In the genomic region with DNA sequence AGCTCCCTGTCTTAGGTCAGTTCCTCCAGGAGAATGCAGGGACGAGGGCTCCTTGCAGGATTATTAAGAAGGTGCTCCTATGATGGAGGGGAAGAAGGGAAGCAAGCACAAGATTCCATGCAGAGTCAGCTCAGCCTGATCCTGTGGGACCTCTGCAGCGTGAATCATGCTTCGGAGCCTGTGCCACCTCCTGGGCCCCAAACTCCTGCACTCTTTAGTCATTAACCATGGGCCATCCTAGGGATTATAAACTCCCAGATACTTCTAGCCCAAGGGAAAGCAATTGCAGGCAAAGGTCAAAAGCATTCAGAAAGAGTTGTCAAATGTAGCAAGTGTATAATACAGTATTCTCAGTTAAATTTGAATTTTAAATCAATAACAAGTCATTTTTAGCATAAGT, we compare ENCODE assay signal across 34 cellular contexts.
"Had no signal": no experiment of that assay in that cellular context is flagged by ENCODE, and none has a peak within 500 bp of the region (broad histone marks: within the 10 kb centered on the region; RNA-seq: fewer than 3 reads in every experiment).

No MANE protein-coding gene starts in this region.

- H3K9me3 Mint-ChIP-seq: activated B cell treated with CpG ODN at 0.5 μM for 24 hours; activated CD4-positive, alpha-beta memory T cell treated with anti-CD3 and anti-CD28 coated beads for 36 hours; activated CD4-positive, alpha-beta T cell treated with anti-CD3 and anti-CD28 coated beads, Interleukin-2, amount 10 ng/mL, durations not matched to agents 24 days and 14 days; activated CD8-positive, alpha-beta T cell treated with anti-CD3 and anti-CD28 coated beads for 36 hours; activated naive CD4-positive, alpha-beta T cell treated with anti-CD3 and anti-CD28 coated beads for 36 hours; activated naive CD4-positive, alpha-beta T cell treated with anti-CD3 and anti-CD28 coated beads, Interleukin-2, amount 50 U/mL, for 72 hours; activated naive CD8-positive, alpha-beta T cell treated with anti-CD3 and anti-CD28 coated beads for 36 hours; activated T-cell treated with anti-CD3 and anti-CD28 coated beads, Interleukin-2, amount 50 U/mL, for 4 hours; activated T-cell treated with anti-CD3 and anti-CD28 coated beads, Interleukin-2, amount 50 U/mL, for 72 hours; activated T-helper 1 cell treated with anti-CD3 and anti-CD28 coated beads, Interleukin-12 subunit alpha, Interleukin-12 subunit beta, Interleukin-2, Interleukin-4 antibody, amounts not matched to agents 30 ng/mL and 10 ng/mL and 1 ng/mL, durations not matched to agents 14 hours and 24 hours and 36 hours; activated T-helper 17 cell treated with anti-CD3 and anti-CD28 coated beads, Interleukin-2, amount 50 U/mL, for 72 hours; T-helper 1 cell treated with Interleukin-12 subunit alpha and Interleukin-12 subunit beta and Interleukin-4 antibody, amounts not matched to agents 30 μg/mL and 1 μg/mL, for 36 hours; T-helper 2 cell treated with Interferon-gamma antibody and Interleukin-4, amounts not matched to agents 5 μg/mL and 100 μg/mL, for 36 hours had no signal

- H3K4me3 ChIP-seq: adrenal gland, body of pancreas, breast epithelium had no signal

- H3K27me3 Mint-ChIP-seq: activated CD8-positive, alpha-beta T cell treated with anti-CD3 and anti-CD28 coated beads for 36 hours; activated T-helper 17 cell treated with anti-CD3 and anti-CD28 coated beads, Interleukin-2, amount 50 U/mL, for 72 hours had no signal

- H3K4me1 ChIP-seq: adrenal gland, breast epithelium had no signal

- H3K4me1 Mint-ChIP-seq: activated B cell treated with CpG ODN at 0.5 μM for 24 hours; activated CD4-positive, alpha-beta T cell treated with anti-CD3 and anti-CD28 coated beads, Interleukin-2, amount 10 ng/mL, durations not matched to agents 24 days and 14 days; activated naive CD8-positive, alpha-beta T cell treated with anti-CD3 and anti-CD28 coated beads for 36 hours; activated T-helper 17 cell treated with anti-CD3 and anti-CD28 coated beads, Interleukin-2, amount 50 U/mL, for 72 hours had no signal

- DNase-seq: activated B cell treated with CpG ODN at 0.5 μM for 24 hours; activated CD4-positive, alpha-beta memory T cell treated with anti-CD3 and anti-CD28 coated beads for 36 hours; activated CD4-positive, alpha-beta T cell treated with anti-CD3 and anti-CD28 coated beads for 4 hours; activated CD4-positive, alpha-beta T cell treated with anti-CD3 and anti-CD28 coated beads, Interleukin-2, amount 10 ng/mL, durations not matched to agents 24 days and 14 days; activated CD4-positive, alpha-beta T cell treated with anti-CD3 and anti-CD28 coated beads, Interleukin-2, amount 50 U/mL, for 1 hour; activated CD4-positive, alpha-beta T cell treated with anti-CD3 and anti-CD28 coated beads, Interleukin-2, amount 50 U/mL, for 4 hours; activated CD4-positive, CD25-positive, alpha-beta regulatory T cell treated with anti-CD3 and anti-CD28 coated beads, Interleukin-2, amount 50 U/mL, for 72 hours; activated CD8-positive, alpha-beta memory T cell treated with anti-CD3 and anti-CD28 coated beads, Interleukin-2, amount 50 U/mL, for 4 hours; activated CD8-positive, alpha-beta T cell treated with anti-CD3 and anti-CD28 coated beads for 36 hours; activated effector memory CD4-positive, alpha-beta T cell treated with anti-CD3 and anti-CD28 coated beads, Interleukin-2, amount 50 U/mL, for 16 hours; activated gamma-delta T cell treated with Interleukin-2 at 50 U/mL for 16 hours; activated naive CD4-positive, alpha-beta T cell; activated naive CD4-positive, alpha-beta T cell treated with anti-CD3 and anti-CD28 coated beads for 36 hours; activated naive CD4-positive, alpha-beta T cell treated with anti-CD3 and anti-CD28 coated beads, Interleukin-2, amount 50 U/mL, for 16 hours; activated naive CD8-positive, alpha-beta T cell treated with anti-CD3 and anti-CD28 coated beads for 36 hours; activated T-cell treated with anti-CD3 and anti-CD28 coated beads for 4 hours; activated T-cell treated with anti-CD3 and anti-CD28 coated beads, Interleukin-2, amount 50 U/mL, for 1 hour; activated T-cell treated with anti-CD3 and anti-CD28 coated beads, Interleukin-2, amount 50 U/mL, for 4 hours; activated T-cell treated with anti-CD3 and anti-CD28 coated beads, Interleukin-2, amount 50 U/mL, for 72 hours; adrenal gland; amniotic stem cell; aorta; body of pancreas; brain microvascular endothelial cell; T-helper 1 cell; T-helper 2 cell; T-helper 9 cell had no signal

- H3K9me3 ChIP-seq: adrenal gland, body of pancreas, breast epithelium had no signal

- H3K27ac Mint-ChIP-seq: activated B cell treated with CpG ODN at 0.5 μM for 24 hours; activated CD4-positive, alpha-beta memory T cell treated with anti-CD3 and anti-CD28 coated beads for 36 hours; activated CD4-positive, alpha-beta T cell treated with anti-CD3 and anti-CD28 coated beads, Interleukin-2, amount 10 ng/mL, durations not matched to agents 24 days and 14 days; activated CD8-positive, alpha-beta T cell treated with anti-CD3 and anti-CD28 coated beads for 36 hours; activated naive CD4-positive, alpha-beta T cell treated with anti-CD3 and anti-CD28 coated beads for 36 hours; activated naive CD4-positive, alpha-beta T cell treated with anti-CD3 and anti-CD28 coated beads, Interleukin-2, amount 50 U/mL, for 72 hours; activated naive CD8-positive, alpha-beta T cell treated with anti-CD3 and anti-CD28 coated beads for 36 hours; activated T-cell treated with anti-CD3 and anti-CD28 coated beads, Interleukin-2, amount 50 U/mL, for 72 hours; activated T-helper 1 cell treated with anti-CD3 and anti-CD28 coated beads, Interleukin-12 subunit alpha, Interleukin-12 subunit beta, Interleukin-2, Interleukin-4 antibody, amounts not matched to agents 30 ng/mL and 10 ng/mL and 1 ng/mL, durations not matched to agents 14 hours and 24 hours and 36 hours; activated T-helper 17 cell treated with anti-CD3 and anti-CD28 coated beads, Interleukin-2, amount 50 U/mL, for 72 hours; T-helper 1 cell treated with Interleukin-12 subunit alpha and Interleukin-12 subunit beta and Interleukin-4 antibody, amounts not matched to agents 30 μg/mL and 1 μg/mL, for 36 hours; T-helper 2 cell treated with Interferon-gamma antibody and Interleukin-4, amounts not matched to agents 5 μg/mL and 100 μg/mL, for 36 hours had no signal

- H3K36me3 ChIP-seq: adrenal gland, brain microvascular endothelial cell, breast epithelium had no signal

- H3K27ac ChIP-seq: adrenal gland, body of pancreas, brain microvascular endothelial cell, breast epithelium, VCaP had no signal

- H3K27me3 ChIP-seq: adrenal gland, body of pancreas, brain microvascular endothelial cell, breast epithelium had no signal

- H3K4me3 Mint-ChIP-seq: activated B cell treated with CpG ODN at 0.5 μM for 24 hours; activated CD4-positive, alpha-beta memory T cell treated with anti-CD3 and anti-CD28 coated beads for 36 hours; activated CD4-positive, alpha-beta T cell treated with anti-CD3 and anti-CD28 coated beads, Interleukin-2, amount 10 ng/mL, durations not matched to agents 24 days and 14 days; activated CD8-positive, alpha-beta T cell treated with anti-CD3 and anti-CD28 coated beads for 36 hours; activated naive CD4-positive, alpha-beta T cell treated with anti-CD3 and anti-CD28 coated beads for 36 hours; activated naive CD8-positive, alpha-beta T cell treated with anti-CD3 and anti-CD28 coated beads for 36 hours; activated T-cell treated with anti-CD3 and anti-CD28 coated beads, Interleukin-2, amount 50 U/mL, for 4 hours; activated T-cell treated with anti-CD3 and anti-CD28 coated beads, Interleukin-2, amount 50 U/mL, for 72 hours; activated T-helper 1 cell treated with anti-CD3 and anti-CD28 coated beads, Interleukin-12 subunit alpha, Interleukin-12 subunit beta, Interleukin-2, Interleukin-4 antibody, amounts not matched to agents 30 ng/mL and 10 ng/mL and 1 ng/mL, durations not matched to agents 14 hours and 24 hours and 36 hours; activated T-helper 17 cell treated with anti-CD3 and anti-CD28 coated beads, Interleukin-2, amount 50 U/mL, for 72 hours; T-helper 1 cell treated with Interleukin-12 subunit alpha and Interleukin-12 subunit beta and Interleukin-4 antibody, amounts not matched to agents 30 μg/mL and 1 μg/mL, for 36 hours; T-helper 2 cell treated with Interferon-gamma antibody and Interleukin-4, amounts not matched to agents 5 μg/mL and 100 μg/mL, for 36 hours had no signal

- H3K36me3 Mint-ChIP-seq: activated CD4-positive, alpha-beta memory T cell treated with anti-CD3 and anti-CD28 coated beads for 36 hours; activated naive CD4-positive, alpha-beta T cell treated with anti-CD3 and anti-CD28 coated beads, Interleukin-2, amount 50 U/mL, for 72 hours; activated naive CD8-positive, alpha-beta T cell treated with anti-CD3 and anti-CD28 coated beads for 36 hours had no signal

- ATAC-seq: activated CD8-positive, alpha-beta T cell treated with anti-CD3 and anti-CD28 coated beads for 36 hours; activated naive CD4-positive, alpha-beta T cell treated with anti-CD3 and anti-CD28 coated beads, Interleukin-2, amount 50 U/mL, for 72 hours; activated T-cell treated with anti-CD3 and anti-CD28 coated beads, Interleukin-2, amount 50 U/mL, for 4 hours; activated T-cell treated with anti-CD3 and anti-CD28 coated beads, Interleukin-2, amount 50 U/mL, for 72 hours; activated T-helper 17 cell treated with anti-CD3 and anti-CD28 coated beads, Interleukin-2, amount 50 U/mL, for 72 hours; body of pancreas had no signal
